Comparison of ENCODE assay signal across 23 cellular contexts in genomic region chr3:117495620-117496019, GRCh38.
DNase-seq lines count a peak whose midpoint lies in the region; ATAC-seq, FAIRE-seq and TF ChIP-seq lines count a peak whose summit lies in the region.
"Had no signal": no experiment of that assay in that cellular context is flagged by ENCODE, and none has a peak within 500 bp of the region (broad histone marks: within the 10 kb centered on the region; RNA-seq: fewer than 3 reads in every experiment).

No MANE protein-coding gene starts in this region.

- no peak overlapping the region for H3K27ac ChIP-seq in astrocyte (ENCODE audit: low read depth, low read length)
- H3K27ac ChIP-seq in left lung: no peak overlapping the region
- H3K27ac ChIP-seq in adrenal gland: no peak overlapping the region
- H3K27ac ChIP-seq: 22Rv1, A549, BLaER1 had no signal

- no peak overlapping the region for H2AFZ ChIP-seq in astrocyte (ENCODE audit: low read depth, low read length)
- H2AFZ ChIP-seq: GM23338 had no signal

- no peak for TF ChIP-seq POLR2A in adrenal gland (IDR thresholded peaks at IDR 0.05)

- no peak overlapping the region for H3K9ac ChIP-seq in astrocyte (ENCODE audit: low read length)
- H3K9ac ChIP-seq: BLaER1 had no signal

- intact Hi-C loops in left lung (cut with DNase I) (no loop called here), adrenal gland (cut with DNase I) (no loop called here)

- H3K9me3 Mint-ChIP-seq in astrocyte (ENCODE audit: unreplicated experiment): no peaks in the 10 kb centered on the region
- no peaks in the 10 kb centered on the region for H3K9me3 Mint-ChIP-seq in osteocyte (ENCODE audit: unreplicated experiment)
- H3K9me3 Mint-ChIP-seq: GM23338 had no signal

- no peaks in the 10 kb centered on the region for H3K27me3 ChIP-seq in astrocyte (ENCODE audit: insufficient read depth, low read length)
- no peaks in the 10 kb centered on the region for H3K27me3 ChIP-seq in left lung
- no peaks in the 10 kb centered on the region for H3K27me3 ChIP-seq in adrenal gland
- H3K27me3 ChIP-seq: BLaER1 had no signal

- no peak for TF ChIP-seq CTCF in astrocyte (IDR thresholded peaks at IDR 0.05; ENCODE audit: insufficient read depth, low read depth, low read length)
- TF ChIP-seq CTCF in fibroblast of mammary gland (conservative IDR thresholded peaks at IDR 0.05; ENCODE audit: control insufficient read depth, insufficient read depth, low read depth, low read length): no peak
- no peak for TF ChIP-seq CTCF in left lung (IDR thresholded peaks at IDR 0.05)
- no peak for TF ChIP-seq CTCF in adrenal gland (IDR thresholded peaks at IDR 0.05)
- no peak for TF ChIP-seq CTCF in osteocyte (IDR thresholded peaks at IDR 0.05)

- H3K27ac Mint-ChIP-seq in astrocyte (ENCODE audit: unreplicated experiment) (no peak overlapping the region), osteocyte (ENCODE audit: unreplicated experiment) (no peak overlapping the region)
- H3K27ac Mint-ChIP-seq: CD14-positive monocyte; CD4-positive, alpha-beta memory T cell; GM23338; HFFc6 had no signal

- H3K9me3 ChIP-seq in astrocyte (ENCODE audit: insufficient read depth, low read depth, low read length) (no peaks in the 10 kb centered on the region), left lung (no peaks in the 10 kb centered on the region), adrenal gland (replicated peaks in 1 of 3) (no peaks in the 10 kb centered on the region)
- H3K9me3 ChIP-seq: A549, BLaER1 had no signal

- H3K27me3 Mint-ChIP-seq in astrocyte (ENCODE audit: low read depth, unreplicated experiment): no peaks in the 10 kb centered on the region
- peaks cover 5% of the 10 kb centered on the region for H3K27me3 Mint-ChIP-seq in osteocyte (ENCODE audit: unreplicated experiment)
- H3K27me3 Mint-ChIP-seq: CD4-positive, alpha-beta memory T cell had no signal

- peak; percentile 42 for ATAC-seq in left lung
- ATAC-seq: A549, GM23338, HCT116, HepG2 had no signal

- no peaks in the 10 kb centered on the region for H3K79me2 ChIP-seq in astrocyte (ENCODE audit: insufficient read depth, low read length)

- H3K4me2 ChIP-seq in astrocyte (ENCODE audit: low read length): no peak overlapping the region
- H3K4me2 ChIP-seq: A549, BLaER1, GM23338 had no signal

- no peaks in the 10 kb centered on the region for H3K36me3 Mint-ChIP-seq in astrocyte (ENCODE audit: low read depth, unreplicated experiment)
- H3K36me3 Mint-ChIP-seq in osteocyte (ENCODE audit: unreplicated experiment): no peaks in the 10 kb centered on the region
- H3K36me3 Mint-ChIP-seq: CD14-positive monocyte; CD4-positive, alpha-beta memory T cell had no signal

- DNase-seq in DMS53 (lab: John Stamatoyannopoulos, UW) (peak; percentile 2), DMS53 treated with DMSO at 0.1 percent for 48 hours (lab: John Stamatoyannopoulos, UW; ENCODE audit: unreplicated experiment) (no peak), astrocyte (ENCODE audit: low read depth) (peak; percentile 2), fibroblast of mammary gland (ENCODE audit: low read depth) (peak; percentile 36), left lung (no peak), adrenal gland (no peak), osteocyte (ENCODE audit: extremely low spot score, unreplicated experiment) (no peak), SHP77 treated with DMSO at 0.1 percent for 48 hours (lab: John Stamatoyannopoulos, UW) (no peak)
- DNase-seq: CD4-positive, alpha-beta memory T cell; DMS153; DND-41; HFFc6 had no signal

- H3K4me3 ChIP-seq in astrocyte (ENCODE audit: insufficient read depth, low read depth, low read length): no peak overlapping the region
- H3K4me3 ChIP-seq in fibroblast of mammary gland (ENCODE audit: control insufficient read depth, low read depth, low read length): no peak overlapping the region
- no peak overlapping the region for H3K4me3 ChIP-seq in left lung
- H3K4me3 ChIP-seq in adrenal gland: no peak overlapping the region
- H3K4me3 ChIP-seq: A549, BLaER1, GM23338 had no signal

- no peaks in the 10 kb centered on the region for H3K4me1 ChIP-seq in astrocyte (ENCODE audit: insufficient read depth, low read length)
- H3K4me1 ChIP-seq in left lung: no peaks in the 10 kb centered on the region
- H3K4me1 ChIP-seq in adrenal gland (replicated peaks in 1 of 2): no peaks in the 10 kb centered on the region
- H3K4me1 ChIP-seq: A549, BLaER1 had no signal

- no peaks in the 10 kb centered on the region for H4K20me1 ChIP-seq in astrocyte (ENCODE audit: insufficient read depth, low read length)
- H4K20me1 ChIP-seq: BLaER1 had no signal

- H3K4me1 Mint-ChIP-seq in astrocyte (ENCODE audit: low read depth, unreplicated experiment): no peaks in the 10 kb centered on the region
- peaks cover 7% of the 10 kb centered on the region for H3K4me1 Mint-ChIP-seq in osteocyte (ENCODE audit: unreplicated experiment)
- H3K4me1 Mint-ChIP-seq: CD14-positive monocyte; CD4-positive, alpha-beta memory T cell; GM23338 had no signal

- FAIRE-seq in astrocyte (lab: Jason Lieb, UNC): no peak
- FAIRE-seq: A549, G401.6, GM12891, GM19239, H54, HepG2 had no signal

- H3K4me3 Mint-ChIP-seq in astrocyte (ENCODE audit: unreplicated experiment) (no peak overlapping the region), osteocyte (ENCODE audit: unreplicated experiment) (no peak overlapping the region)
- H3K4me3 Mint-ChIP-seq: CD14-positive monocyte; CD4-positive, alpha-beta memory T cell; GM23338; HFFc6 had no signal

- 45 to 59% (median 47%) methylated on average over 2 of the region's 2 CpGs for WGBS in adrenal gland, 4 donors

- H3K36me3 ChIP-seq in astrocyte (ENCODE audit: insufficient read depth, low read length) (no peaks in the 10 kb centered on the region), left lung (no peaks in the 10 kb centered on the region), adrenal gland (replicated peaks in 1 of 2) (no peaks in the 10 kb centered on the region)
- H3K36me3 ChIP-seq: BLaER1 had no signal

Comparison
In these comparisons a context has a peak if more than half of its experiments do, and no peak if none do; other contexts are left out.
1. DNase-seq: peak in DMS53 (single experiment), astrocyte (single experiment) and fibroblast of mammary gland (single experiment); none in DMS53 treated with DMSO at 0.1 percent for 48 hours (single experiment), left lung (0 of 2), adrenal gland (0 of 7), osteocyte (single experiment) and SHP77 treated with DMSO at 0.1 percent for 48 hours (single experiment).